Comparison of ENCODE assay signal across 9 cellular contexts in genomic region chr15:34436126-34436955, GRCh38. TPM values are rescaled to one million over a fixed set of nuclear protein-coding genes. Genes with fewer than 3 reads are reported as not detected.
A peak's percentile ranks its signal among the peaks of the same experiment; 100 is the strongest.
DNase-seq lines count a peak whose midpoint lies in the region; ATAC-seq lines count a peak whose summit lies in the region.
"Had no signal": no experiment of that assay in that cellular context is flagged by ENCODE, and none has a peak within 500 bp of the region (broad histone marks: within the 10 kb centered on the region; RNA-seq: fewer than 3 reads in every experiment).

No MANE protein-coding gene starts in this region.

- peaks cover 0 to 41% (median 2%) of the 10 kb centered on the region in 3 donors for H3K36me3 Mint-ChIP-seq in CD8-positive, alpha-beta memory T cell

- POLR2A ChIA-PET in CD8-positive, alpha-beta memory T cell (lab: Charles Lee), result interaction anchor here (1.4 kb wide), 1 partner anchor 69 kb away, joined by 5 read pairs; the partner anchor contains the start of gene LPCAT4

- WGBS in ectodermal cell, 2 experiments, result 12 to 15% methylated on average over 31 of the region's 31 CpGs

- peak overlapping the region; percentile 38 for H3K27ac ChIP-seq in CD8-positive, alpha-beta memory T cell (ENCODE audit: low read depth, low read length)
- no peak overlapping the region for H3K27ac ChIP-seq in SJSA1
- no peak overlapping the region for H3K27ac ChIP-seq in ectodermal cell (ENCODE audit: insufficient read depth, low read depth, low read length, poor library complexity, severe bottlenecking)
- no peak overlapping the region for H3K27ac ChIP-seq in muscle layer of duodenum (ENCODE audit: low read length)
- H3K27ac ChIP-seq: right lobe of liver had no signal

- ATAC-seq in GM21619 (IDR thresholded peaks at IDR 0.05; ENCODE audit: unreplicated experiment) (peak; percentile 17), HG03520 (IDR thresholded peaks at IDR 0.05; ENCODE audit: unreplicated experiment) (no peak)

- H3K4me3 ChIP-seq in CD8-positive, alpha-beta memory T cell (ENCODE audit: low read length), result peak overlapping the region; percentile 56
- peak overlapping the region; percentile 50 for H3K4me3 ChIP-seq in SJSA1
- H3K4me3 ChIP-seq in ectodermal cell (ENCODE audit: insufficient read depth, low read depth, low read length), result peak overlapping the region; percentile 37
- peak overlapping the region; percentile 30 to 81 for H3K4me3 ChIP-seq in muscle layer of duodenum (ENCODE audit: low read depth in 1 of 2, low read length in 2 of 2)

- H3K27ac Mint-ChIP-seq in CD8-positive, alpha-beta memory T cell, result peak overlapping the region in 7 of 8 donors; percentile 60 to 95 (median 87)

- no peaks in the 10 kb centered on the region for H3K9me3 ChIP-seq in CD8-positive, alpha-beta memory T cell (ENCODE audit: low read length)
- no peaks in the 10 kb centered on the region for H3K9me3 ChIP-seq in SJSA1 (replicated peaks)
- no peaks in the 10 kb centered on the region for H3K9me3 ChIP-seq in ectodermal cell (ENCODE audit: control insufficient read depth, low read length)
- no peaks in the 10 kb centered on the region for H3K9me3 ChIP-seq in muscle layer of duodenum (ENCODE audit: control insufficient read depth in 1 of 2, low read length in 2 of 2)
- H3K9me3 ChIP-seq: right lobe of liver had no signal

- peaks cover 0 to 2% of the 10 kb centered on the region in 2 donors for H3K27me3 Mint-ChIP-seq in CD8-positive, alpha-beta memory T cell

- H3K4me3 Mint-ChIP-seq in CD8-positive, alpha-beta memory T cell, result peak overlapping the region in 6 of 7 donors; percentile 85 to 97 (median 87)

- no peaks in the 10 kb centered on the region for H3K36me3 ChIP-seq in CD8-positive, alpha-beta memory T cell (ENCODE audit: insufficient read depth, low read length)
- no peaks in the 10 kb centered on the region; the same call in 1 of the 2 replicates for H3K36me3 ChIP-seq in SJSA1
- no peaks in the 10 kb centered on the region for H3K36me3 ChIP-seq in ectodermal cell (ENCODE audit: control insufficient read depth, insufficient read depth, low read length)
- peaks cover 0 to 11% of the 10 kb centered on the region in 2 donors for H3K36me3 ChIP-seq in muscle layer of duodenum (ENCODE audit: control insufficient read depth in 1 of 2, insufficient read depth in 2 of 2, low read length in 2 of 2)
- H3K36me3 ChIP-seq: right lobe of liver had no signal

- peaks cover 12% of the 10 kb centered on the region for H3K4me1 ChIP-seq in CD8-positive, alpha-beta memory T cell (ENCODE audit: insufficient read depth, low read length)
- H3K4me1 ChIP-seq in SJSA1 (replicated peaks) (peaks cover 11% of the 10 kb centered on the region), ectodermal cell (ENCODE audit: control insufficient read depth, insufficient read depth, low read length) (no peaks in the 10 kb centered on the region), muscle layer of duodenum (ENCODE audit: control insufficient read depth in 1 of 2, insufficient read depth in 2 of 2, low read length in 2 of 2) (peaks cover 0 to 10% of the 10 kb centered on the region in 2 donors)
- H3K4me1 ChIP-seq: right lobe of liver had no signal

- H3K27me3 ChIP-seq in CD8-positive, alpha-beta memory T cell (ENCODE audit: insufficient read depth, low read length, poor library complexity, severe bottlenecking), result no peaks in the 10 kb centered on the region
- H3K27me3 ChIP-seq in SJSA1 (replicated peaks) (0 out of 2 replicates have a peak, but pooled peaks cover 6% of the 10 kb centered on the region), ectodermal cell (ENCODE audit: control insufficient read depth, insufficient read depth, low read length, poor library complexity, severe bottlenecking) (peaks cover 30% of the 10 kb centered on the region), muscle layer of duodenum (ENCODE audit: low read depth, low read length) (no peaks in the 10 kb centered on the region)
- H3K27me3 ChIP-seq: right lobe of liver had no signal

- peaks cover 17 to 33% (median 20%) of the 10 kb centered on the region in 3 donors for H3K4me1 Mint-ChIP-seq in CD8-positive, alpha-beta memory T cell

- H3K9me3 Mint-ChIP-seq in CD8-positive, alpha-beta memory T cell, result no peaks in the 10 kb centered on the region

- CTCF ChIA-PET in CD8-positive, alpha-beta memory T cell (lab: Charles Lee), result no interaction called here

- DNase-seq in CD8-positive, alpha-beta memory T cell, result peak in 3 of 5 donors; percentile 35 to 62 (median 50)
- peak in 1 of 2 experiments; percentile 7 for DNase-seq in SJSA1 (ENCODE audit: low read depth in 1 of 2, low spot score in 2 of 2)
- DNase-seq in nucleus accumbens (lab: John Stamatoyannopoulos, UW), result no peak
- DNase-seq in cerebellar nuclear complex (lab: John Stamatoyannopoulos, UW), result no peak

RNA-seq across cellular contexts. Expression of gene GOLGA8A, which starts 1.3 kb away (rescaled TPM):
- total RNA-seq in CD8-positive, alpha-beta memory T cell, result 100 to 1,000 TPM in 1 of 2 experiments, 10 to 100 TPM in 1; 94.0 to 104 TPM
- polyA plus RNA-seq in CD8-positive, alpha-beta memory T cell, result 2.6 TPM
- 3.4 and 16.0 TPM in 2 replicates for total RNA-seq in SJSA1 (2014; rRNA removed; shearing (Covaris generic))
- polyA plus RNA-seq in ectodermal cell (2013, experiment 1 of 4), result 43.0 TPM
- 47.4 TPM for polyA plus RNA-seq in ectodermal cell (2013, experiment 2 of 4)
- 41.5 TPM for polyA plus RNA-seq in ectodermal cell (2013, experiment 3 of 4)
- polyA plus RNA-seq in ectodermal cell (2013, experiment 4 of 4), result 44.1 TPM

Comparison
In these comparisons a context has a peak if more than half of its experiments do, and no peak if none do; other contexts are left out.
1. DNase-seq: peak in CD8-positive, alpha-beta memory T cell (3 of 5); none in nucleus accumbens (0 of 56) and cerebellar nuclear complex (0 of 2).
2. Peak in every context shown above with its lines, with median percentiles within 50 percentile points of each other: H3K4me3 ChIP-seq.